ENCODE assay signal across 14 cellular contexts in the genomic region with DNA sequence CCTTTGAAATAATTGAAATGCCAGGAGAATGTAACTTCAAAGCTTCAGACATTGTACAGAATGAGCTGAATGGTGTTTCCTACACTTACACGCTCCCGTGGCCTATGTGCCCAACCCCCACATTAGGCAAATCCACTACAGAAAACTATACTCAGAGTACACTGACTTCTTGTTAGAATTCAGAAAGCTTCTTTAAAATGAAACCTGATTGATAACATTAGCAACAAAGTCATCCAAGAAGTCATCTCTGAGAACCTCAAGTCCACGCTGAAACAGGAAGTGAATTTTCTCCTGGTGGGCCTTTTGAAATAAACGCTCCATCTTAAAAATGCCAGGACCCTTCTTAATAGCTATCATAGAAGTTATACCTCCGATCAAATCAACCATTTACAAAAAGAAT.
A peak's percentile ranks its signal among the peaks of the same experiment; 100 is the strongest.
DNase-seq lines count a peak whose midpoint lies in the region; FAIRE-seq and TF ChIP-seq lines count a peak whose summit lies in the region.
"Had no signal": no experiment of that assay in that cellular context is flagged by ENCODE, and none has a peak within 500 bp of the region (broad histone marks: within the 10 kb centered on the region; RNA-seq: fewer than 3 reads in every experiment).

No MANE protein-coding gene starts in this region.

- no peak overlapping the region for H3K4me3 Mint-ChIP-seq in activated CD4-positive, alpha-beta memory T cell treated with anti-CD3 and anti-CD28 coated beads for 36 hours
- H3K4me3 Mint-ChIP-seq in activated CD4-positive, alpha-beta memory T cell treated with anti-CD3 and anti-CD28 coated beads, Interleukin-2, amount 10 ng/mL, durations not matched to agents 7 days and 5 days, result no peak overlapping the region
- H3K4me3 Mint-ChIP-seq in H9, result no peak overlapping the region

- peak overlapping the region; percentile 95 for H3K4me2 ChIP-seq in endothelial cell of umbilical vein (ENCODE audit: insufficient read depth, low read length)
- H3K4me2 ChIP-seq in H9 (ENCODE audit: insufficient read depth, insufficient read length, low read length), result no peak overlapping the region

- H2BK5ac ChIP-seq in H9 (ENCODE audit: insufficient read length, low read length), result no peak overlapping the region

- dilution Hi-C loops in endothelial cell of umbilical vein (cut with MboI; ENCODE audit: extremely low pct_ligation_motif_present, low sequenced_read_pairs), result no loop called here

- intact Hi-C loops in activated CD4-positive, alpha-beta memory T cell treated with anti-CD3 and anti-CD28 coated beads for 36 hours (cut with micrococcal nuclease), result loop anchor here (1.0 to 2.0 kb wide), 2 partner anchors 39 to 81 kb away; no protein-coding TSS in a partner anchor
- intact Hi-C loops in endothelial cell of umbilical vein (cut with micrococcal nuclease), result loop anchor here (1.0 to 5.0 kb wide), 5 partner anchors 40 to 405 kb away; partner anchors contain the start of genes EIF4E and TSPAN5

- no peaks in the 10 kb centered on the region for H4K20me1 ChIP-seq in endothelial cell of umbilical vein (replicated peaks; ENCODE audit: control insufficient read depth, extremely low read depth, insufficient read depth, low read length)
- no peaks in the 10 kb centered on the region for H4K20me1 ChIP-seq in H9 (ENCODE audit: control insufficient read depth, insufficient read depth, insufficient read length)

- H2BK15ac ChIP-seq in H9 (ENCODE audit: low read depth, low read length), result no peak overlapping the region

- H3K4me1 Mint-ChIP-seq in activated CD4-positive, alpha-beta memory T cell treated with anti-CD3 and anti-CD28 coated beads for 36 hours (ENCODE audit: low read depth), result peaks cover 70% of the 10 kb centered on the region
- H3K4me1 Mint-ChIP-seq in activated CD4-positive, alpha-beta memory T cell treated with anti-CD3 and anti-CD28 coated beads, Interleukin-2, amount 10 ng/mL, durations not matched to agents 7 days and 5 days, result peaks cover 34% of the 10 kb centered on the region
- peaks cover 14 to 21% of the 10 kb centered on the region in 2 experiments for H3K4me1 Mint-ChIP-seq in H9

- no peak overlapping the region for H2AFZ ChIP-seq in endothelial cell of umbilical vein (ENCODE audit: low read depth, low read length)
- no peak overlapping the region for H2AFZ ChIP-seq in H9 (ENCODE audit: low read length)

- no peak overlapping the region for H3K4me3 ChIP-seq in SJSA1
- H3K4me3 ChIP-seq in endothelial cell of umbilical vein (replicated peaks in 1 of 3; ENCODE audit: insufficient read depth in 1 of 3, low read depth in 1 of 3, low read length in 3 of 3), result no peak overlapping the region
- H3K4me3 ChIP-seq: left lung, skin epidermis had no signal

- peak overlapping the region; percentile 82 for H3K27ac ChIP-seq in SJSA1
- H3K27ac ChIP-seq in endothelial cell of umbilical vein (ENCODE audit: insufficient read depth, low read depth, low read length), result peak overlapping the region; percentile 97
- H3K27ac ChIP-seq in H9 (ENCODE audit: insufficient read length, low read depth, low read length), result no peak overlapping the region
- H3K27ac ChIP-seq: left lung had no signal

- DNase-seq in activated CD4-positive, alpha-beta memory T cell treated with anti-CD3 and anti-CD28 coated beads for 36 hours, result no peak
- no peak for DNase-seq in activated CD4-positive, alpha-beta memory T cell treated with anti-CD3 and anti-CD28 coated beads, Interleukin-2, amount 10 ng/mL, durations not matched to agents 7 days and 5 days
- DNase-seq in SJSA1 (ENCODE audit: low read depth in 1 of 2, low spot score in 2 of 2), result no peak
- DNase-seq in endothelial cell of umbilical vein (ENCODE audit: low read depth, low spot score), result peak; percentile 21
- DNase-seq in pons (ENCODE audit: low spot score), result peak; percentile 54
- no peak for DNase-seq in DMS79 treated with DMSO at 0.1 percent for 48 hours (lab: John Stamatoyannopoulos, UW)
- DNase-seq in H9, result no peak
- no peak for DNase-seq in stimulated activated CD4-positive, alpha-beta T cell treated with anti-CD3 and anti-CD28 coated beads, Interleukin-15, amount 100 ng/mL, for 24 hours
- DNase-seq: activated effector memory CD4-positive, alpha-beta T cell treated with anti-CD3 and anti-CD28 coated beads, Interleukin-2, amount 50 U/mL, for 16 hours; cerebellar nuclear complex; left lung; NCI-H1417; SW 1271 had no signal

- H3K23me2 ChIP-seq in H9 (ENCODE audit: insufficient read length, low read depth, low read length, poor library complexity, severe bottlenecking), result no peaks in the 10 kb centered on the region

- no peaks in the 10 kb centered on the region for H3K27me3 Mint-ChIP-seq in activated CD4-positive, alpha-beta memory T cell treated with anti-CD3 and anti-CD28 coated beads for 36 hours
- no peaks in the 10 kb centered on the region for H3K27me3 Mint-ChIP-seq in activated CD4-positive, alpha-beta memory T cell treated with anti-CD3 and anti-CD28 coated beads, Interleukin-2, amount 10 ng/mL, durations not matched to agents 7 days and 5 days
- H3K27me3 Mint-ChIP-seq in H9 (ENCODE audit: low read depth), result no peaks in the 10 kb centered on the region

- TF ChIP-seq POLR2A in endothelial cell of umbilical vein (IDR thresholded peaks at IDR 0.05; ENCODE audit: low read depth, low read length), result no peak

- H3K4ac ChIP-seq in H9 (ENCODE audit: low read depth, low read length), result no peak overlapping the region

- no peak overlapping the region for H4K8ac ChIP-seq in H9 (replicated peaks; ENCODE audit: insufficient read length, low read depth, low read length)

- no peak overlapping the region for H3K56ac ChIP-seq in H9 (ENCODE audit: insufficient read length, low read depth, low read length)

- H3K79me2 ChIP-seq in endothelial cell of umbilical vein (ENCODE audit: control insufficient read depth, insufficient read depth, low read length) (peaks cover 46% of the 10 kb centered on the region), H9 (ENCODE audit: insufficient read depth, low read length) (no peaks in the 10 kb centered on the region)

- H3K79me1 ChIP-seq in H9 (ENCODE audit: insufficient read depth, low read depth, low read length, poor library complexity, severe bottlenecking), result peaks cover 2% of the 10 kb centered on the region

- CTCF ChIA-PET in activated CD4-positive, alpha-beta memory T cell treated with anti-CD3 and anti-CD28 coated beads for 36 hours (lab: Charles Lee), result interaction anchor here (2.3 kb wide), 1 partner anchor 54 kb away, joined by 8 read pairs; no protein-coding TSS in a partner anchor
- CTCF ChIA-PET in activated CD4-positive, alpha-beta memory T cell treated with anti-CD3 and anti-CD28 coated beads, Interleukin-2, amount 10 ng/mL, durations not matched to agents 7 days and 5 days (lab: Charles Lee), result no interaction called here
- CTCF ChIA-PET in endothelial cell of umbilical vein (lab: Charles Lee), result interaction anchor here (1.0 to 3.9 kb wide), 5 partner anchors 13 to 407 kb away, joined by 3 to 20 read pairs (median 6); partner anchors contain the start of gene EIF4E

- no peak overlapping the region for H3K14ac ChIP-seq in H9 (ENCODE audit: insufficient read depth, low read length)

- peak overlapping the region; percentile 61 for H3K9ac ChIP-seq in endothelial cell of umbilical vein (replicated peaks; ENCODE audit: extremely low read depth, insufficient read depth, low read length)
- no peak overlapping the region for H3K9ac ChIP-seq in H9 (ENCODE audit: extremely low read depth, insufficient read length, low read length)

- H3K9me3 ChIP-seq in SJSA1 (replicated peaks), result no peaks in the 10 kb centered on the region
- H3K9me3 ChIP-seq in endothelial cell of umbilical vein (replicated peaks; ENCODE audit: control insufficient read depth, insufficient read depth, low read length), result no peaks in the 10 kb centered on the region
- H3K9me3 ChIP-seq in H9 (ENCODE audit: control insufficient read depth, low read depth, low read length), result no peaks in the 10 kb centered on the region

- H3K4me1 ChIP-seq in SJSA1 (replicated peaks) (peaks cover 73% of the 10 kb centered on the region), endothelial cell of umbilical vein (ENCODE audit: control insufficient read depth, extremely low read depth, insufficient read depth, low read length) (peaks cover 58% of the 10 kb centered on the region), H9 (ENCODE audit: insufficient read depth, low read length) (no peaks in the 10 kb centered on the region; the same call in 1 of the 2 replicates)
- H3K4me1 ChIP-seq: left lung had no signal

- TF ChIP-seq CTCF in endothelial cell of umbilical vein (IDR thresholded peaks at IDR 0.05; ENCODE audit: extremely low read depth in 1 of 2, insufficient read depth in 1 of 2, low read depth in 1 of 2, low read length in 2 of 2), result no peak
- TF ChIP-seq CTCF in H9 (conservative IDR thresholded peaks at IDR 0.05), result no peak

- no peaks in the 10 kb centered on the region for H3K27me3 ChIP-seq in SJSA1 (replicated peaks)
- no peaks in the 10 kb centered on the region for H3K27me3 ChIP-seq in endothelial cell of umbilical vein (ENCODE audit: control insufficient read depth in 2 of 2, insufficient read depth in 2 of 2, low read length in 2 of 2)
- no peaks in the 10 kb centered on the region for H3K27me3 ChIP-seq in H9 (ENCODE audit: insufficient read depth, low read length)
- H3K27me3 ChIP-seq: left lung had no signal

- no peak overlapping the region for H2AK5ac ChIP-seq in H9 (ENCODE audit: insufficient read length, low read length)

- no peaks in the 10 kb centered on the region for H3K9me1 ChIP-seq in endothelial cell of umbilical vein (replicated peaks; ENCODE audit: control insufficient read depth, extremely low read depth, insufficient read depth, low read length)

- H4K91ac ChIP-seq in H9 (ENCODE audit: insufficient read length, low read depth, low read length), result no peak overlapping the region

- H2BK20ac ChIP-seq in H9 (ENCODE audit: low read depth, low read length, poor library complexity, severe bottlenecking), result no peak overlapping the region

- H2BK12ac ChIP-seq in H9 (ENCODE audit: insufficient read length, low read depth, low read length), result no peak overlapping the region

- POLR2A ChIA-PET in activated CD4-positive, alpha-beta memory T cell treated with anti-CD3 and anti-CD28 coated beads for 36 hours (lab: Charles Lee), result interaction anchor here (0.8 to 1.1 kb wide), 3 partner anchors 81 to 407 kb away, joined by 3 to 4 read pairs (median 3); partner anchors contain the start of gene EIF4E
- POLR2A ChIA-PET in activated CD4-positive, alpha-beta memory T cell treated with anti-CD3 and anti-CD28 coated beads, Interleukin-2, amount 10 ng/mL, durations not matched to agents 7 days and 5 days (lab: Charles Lee), result no interaction called here
- POLR2A ChIA-PET in endothelial cell of umbilical vein (lab: Charles Lee), result interaction anchor here (0.6 kb wide), 1 partner anchor 14 kb away, joined by 4 read pairs; no protein-coding TSS in a partner anchor

- peaks cover 3% of the 10 kb centered on the region for H3K36me3 Mint-ChIP-seq in activated CD4-positive, alpha-beta memory T cell treated with anti-CD3 and anti-CD28 coated beads for 36 hours
- H3K36me3 Mint-ChIP-seq in activated CD4-positive, alpha-beta memory T cell treated with anti-CD3 and anti-CD28 coated beads, Interleukin-2, amount 10 ng/mL, durations not matched to agents 7 days and 5 days (ENCODE audit: low read depth), result no peaks in the 10 kb centered on the region
- H3K36me3 Mint-ChIP-seq in H9 (ENCODE audit: insufficient read depth in 1 of 3, low read depth in 3 of 3), result peaks cover 0 to 3% (median 3%) of the 10 kb centered on the region in 3 experiments; a peak in 2 of 7 replicates

- no CpG with 5 or more reads among the region's 5 CpGs for WGBS in H9 (ENCODE audit: extremely low coverage, insufficient read length, low lambda C conversion rate)

- no peak overlapping the region for H3K18ac ChIP-seq in H9 (ENCODE audit: insufficient read length, low read depth, low read length)

- H3K9me3 Mint-ChIP-seq in activated CD4-positive, alpha-beta memory T cell treated with anti-CD3 and anti-CD28 coated beads for 36 hours, result peaks cover 3% of the 10 kb centered on the region
- no peaks in the 10 kb centered on the region for H3K9me3 Mint-ChIP-seq in activated CD4-positive, alpha-beta memory T cell treated with anti-CD3 and anti-CD28 coated beads, Interleukin-2, amount 10 ng/mL, durations not matched to agents 7 days and 5 days
- H3K9me3 Mint-ChIP-seq in H9, result no peaks in the 10 kb centered on the region; a peak in 1 of 5 replicates

- no peak overlapping the region for H4K5ac ChIP-seq in H9 (ENCODE audit: insufficient read length, low read depth, low read length)

- BruUV-seq in endothelial cell of umbilical vein (replicated peaks; lab: Mats Ljungman, UMichigan), result TSS peak; percentile 68

- no peak overlapping the region for H2BK120ac ChIP-seq in H9 (ENCODE audit: low read depth, low read length, poor library complexity, severe bottlenecking)

- peak; percentile 53 for FAIRE-seq in endothelial cell of umbilical vein (lab: Jason Lieb, UNC)

- H3T11ph ChIP-seq in H9 (ENCODE audit: low read length), result no peak overlapping the region

- no peaks in the 10 kb centered on the region for H3K36me3 ChIP-seq in SJSA1
- no peaks in the 10 kb centered on the region for H3K36me3 ChIP-seq in endothelial cell of umbilical vein (ENCODE audit: control insufficient read depth in 2 of 2, extremely low read depth in 1 of 2, insufficient read depth in 2 of 2, low read length in 2 of 2)
- H3K36me3 ChIP-seq: left lung had no signal

- peak overlapping the region; percentile 23 for H3K27ac Mint-ChIP-seq in activated CD4-positive, alpha-beta memory T cell treated with anti-CD3 and anti-CD28 coated beads for 36 hours
- H3K27ac Mint-ChIP-seq in activated CD4-positive, alpha-beta memory T cell treated with anti-CD3 and anti-CD28 coated beads, Interleukin-2, amount 10 ng/mL, durations not matched to agents 7 days and 5 days, result no peak overlapping the region
- H3K27ac Mint-ChIP-seq in H9, result peak overlapping the region in 1 of 3 experiments; percentile 6; a peak in 1 of 7 replicates

- H3K23ac ChIP-seq in H9 (ENCODE audit: insufficient read length, low read depth, low read length), result no peak overlapping the region

Comparison
In these comparisons a context has a peak if more than half of its experiments do, and no peak if none do; other contexts are left out.
1. DNase-seq: peak in endothelial cell of umbilical vein (single experiment) and pons (single experiment); none in activated CD4-positive, alpha-beta memory T cell treated with anti-CD3 and anti-CD28 coated beads for 36 hours (single experiment), activated CD4-positive, alpha-beta memory T cell treated with anti-CD3 and anti-CD28 coated beads, Interleukin-2, amount 10 ng/mL, durations not matched to agents 7 days and 5 days (single experiment), SJSA1 (0 of 2), DMS79 treated with DMSO at 0.1 percent for 48 hours (single experiment), H9 (single experiment) and stimulated activated CD4-positive, alpha-beta T cell treated with anti-CD3 and anti-CD28 coated beads, Interleukin-15, amount 100 ng/mL, for 24 hours (single experiment).